Comparison of ENCODE assay signal across 1 cellular context in the genomic region with DNA sequence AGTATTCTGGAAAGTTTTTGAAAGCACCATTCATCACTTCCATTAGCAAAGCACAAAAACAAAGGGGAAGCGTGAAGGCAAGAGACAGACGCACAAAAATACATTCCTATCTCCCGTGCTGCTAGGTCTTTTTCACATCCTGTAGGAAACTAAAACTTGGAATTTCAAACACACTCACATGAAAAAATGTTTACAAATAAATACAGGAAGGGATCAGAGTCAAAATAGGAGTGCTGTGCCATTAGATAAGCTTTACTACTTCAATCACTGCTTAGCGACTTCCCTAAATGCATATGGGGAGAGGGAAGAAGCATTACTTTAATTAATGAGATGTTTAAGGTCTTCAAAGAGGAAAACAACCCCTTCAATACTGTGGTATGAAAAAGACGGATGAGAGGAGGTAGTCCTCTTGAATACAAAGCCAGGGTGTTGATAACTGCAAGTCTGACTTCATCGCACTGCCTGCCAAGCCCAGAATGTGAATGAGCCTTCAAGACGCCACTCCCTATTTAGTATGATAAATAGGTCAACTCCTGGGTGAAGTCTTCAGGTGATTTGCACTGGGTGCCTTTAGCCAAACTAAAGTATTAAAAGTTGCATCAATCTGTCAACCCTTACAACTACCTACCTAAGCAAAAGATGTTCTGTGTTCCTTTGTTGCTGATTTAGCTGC.
TF ChIP-seq lines count a peak whose summit lies in the region.

No MANE protein-coding gene starts in this region.

TF ChIP-seq in HepG2, 621 proteins besides CTCF, POLR2A, EP300 and RAD21:
- TF ChIP-seq, protein P1, sequence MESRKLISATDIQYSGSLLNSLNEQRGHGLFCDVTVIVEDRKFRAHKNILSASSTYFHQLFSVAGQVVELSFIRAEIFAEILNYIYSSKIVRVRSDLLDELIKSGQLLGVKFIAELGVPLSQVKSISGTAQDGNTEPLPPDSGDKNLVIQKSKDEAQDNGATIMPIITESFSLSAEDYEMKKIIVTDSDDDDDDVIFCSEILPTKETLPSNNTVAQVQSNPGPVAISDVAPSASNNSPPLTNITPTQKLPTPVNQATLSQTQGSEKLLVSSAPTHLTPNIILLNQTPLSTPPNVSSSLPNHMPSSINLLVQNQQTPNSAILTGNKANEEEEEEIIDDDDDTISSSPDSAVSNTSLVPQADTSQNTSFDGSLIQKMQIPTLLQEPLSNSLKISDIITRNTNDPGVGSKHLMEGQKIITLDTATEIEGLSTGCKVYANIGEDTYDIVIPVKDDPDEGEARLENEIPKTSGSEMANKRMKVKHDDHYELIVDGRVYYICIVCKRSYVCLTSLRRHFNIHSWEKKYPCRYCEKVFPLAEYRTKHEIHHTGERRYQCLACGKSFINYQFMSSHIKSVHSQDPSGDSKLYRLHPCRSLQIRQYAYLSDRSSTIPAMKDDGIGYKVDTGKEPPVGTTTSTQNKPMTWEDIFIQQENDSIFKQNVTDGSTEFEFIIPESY (CRISPR knock-in tag; IDR thresholded peaks at IDR 0.05) = no peak
- TF ChIP-seq ZNF598 (CRISPR knock-in tag; IDR thresholded peaks at IDR 0.05; ENCODE audit: borderline replicate concordance) (no peak), MATR3 (CRISPR knock-in tag; IDR thresholded peaks at IDR 0.05) (no peak), MEIS2 (CRISPR knock-in tag; IDR thresholded peaks at IDR 0.05) (no peak), CREM (IDR thresholded peaks at IDR 0.05) (no peak), CREM (CRISPR knock-in tag; IDR thresholded peaks at IDR 0.05) (no peak), ZNF550 (CRISPR knock-in tag; IDR thresholded peaks at IDR 0.05; ENCODE audit: borderline replicate concordance) (no peak), ARNT2 (CRISPR knock-in tag; IDR thresholded peaks at IDR 0.05; ENCODE audit: low read depth) (no peak), ZNF776 (CRISPR knock-in tag; IDR thresholded peaks at IDR 0.05) (no peak), ZNF713 (CRISPR knock-in tag; IDR thresholded peaks at IDR 0.05) (no peak)
- TF ChIP-seq, protein P2, sequence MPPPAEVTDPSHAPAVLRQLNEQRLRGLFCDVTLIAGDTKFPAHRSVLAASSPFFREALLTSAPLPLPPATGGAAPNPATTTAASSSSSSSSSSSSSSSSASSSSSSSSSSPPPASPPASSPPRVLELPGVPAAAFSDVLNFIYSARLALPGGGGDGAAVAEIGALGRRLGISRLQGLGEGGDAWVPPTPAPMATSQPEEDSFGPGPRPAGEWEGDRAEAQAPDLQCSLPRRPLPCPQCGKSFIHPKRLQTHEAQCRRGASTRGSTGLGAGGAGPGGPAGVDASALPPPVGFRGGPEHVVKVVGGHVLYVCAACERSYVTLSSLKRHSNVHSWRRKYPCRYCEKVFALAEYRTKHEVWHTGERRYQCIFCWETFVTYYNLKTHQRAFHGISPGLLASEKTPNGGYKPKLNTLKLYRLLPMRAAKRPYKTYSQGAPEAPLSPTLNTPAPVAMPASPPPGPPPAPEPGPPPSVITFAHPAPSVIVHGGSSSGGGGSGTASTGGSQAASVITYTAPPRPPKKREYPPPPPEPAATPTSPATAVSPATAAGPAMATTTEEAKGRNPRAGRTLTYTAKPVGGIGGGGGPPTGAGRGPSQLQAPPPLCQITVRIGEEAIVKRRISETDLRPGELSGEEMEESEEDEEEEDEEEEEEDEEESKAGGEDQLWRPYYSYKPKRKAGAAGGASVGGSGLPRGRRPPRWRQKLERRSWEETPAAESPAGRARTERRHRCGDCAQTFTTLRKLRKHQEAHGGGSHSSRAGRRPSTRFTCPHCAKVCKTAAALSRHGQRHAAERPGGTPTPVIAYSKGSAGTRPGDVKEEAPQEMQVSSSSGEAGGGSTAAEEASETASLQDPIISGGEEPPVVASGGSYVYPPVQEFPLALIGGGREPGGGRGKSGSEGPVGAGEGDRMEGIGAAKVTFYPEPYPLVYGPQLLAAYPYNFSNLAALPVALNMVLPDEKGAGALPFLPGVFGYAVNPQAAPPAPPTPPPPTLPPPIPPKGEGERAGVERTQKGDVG (CRISPR knock-in tag; IDR thresholded peaks at IDR 0.05; ENCODE audit: borderline replicate concordance) = no peak
- TF ChIP-seq, protein P3, sequence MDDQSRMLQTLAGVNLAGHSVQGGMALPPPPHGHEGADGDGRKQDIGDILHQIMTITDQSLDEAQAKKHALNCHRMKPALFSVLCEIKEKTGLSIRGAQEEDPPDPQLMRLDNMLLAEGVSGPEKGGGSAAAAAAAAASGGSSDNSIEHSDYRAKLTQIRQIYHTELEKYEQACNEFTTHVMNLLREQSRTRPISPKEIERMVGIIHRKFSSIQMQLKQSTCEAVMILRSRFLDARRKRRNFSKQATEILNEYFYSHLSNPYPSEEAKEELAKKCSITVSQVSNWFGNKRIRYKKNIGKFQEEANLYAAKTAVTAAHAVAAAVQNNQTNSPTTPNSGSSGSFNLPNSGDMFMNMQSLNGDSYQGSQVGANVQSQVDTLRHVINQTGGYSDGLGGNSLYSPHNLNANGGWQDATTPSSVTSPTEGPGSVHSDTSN (CRISPR knock-in tag; IDR thresholded peaks at IDR 0.05; ENCODE audit: borderline replicate concordance) = no peak
